In genomic region chr7:136950331-136950730, GRCh38 we compare ENCODE assay signal across 23 cellular contexts.
"Had no signal": no experiment of that assay in that cellular context is flagged by ENCODE, and none has a peak within 500 bp of the region (broad histone marks: within the 10 kb centered on the region; RNA-seq: fewer than 3 reads in every experiment).

No MANE protein-coding gene starts in this region.

- H3K4me1 Mint-ChIP-seq: T-cell had no signal

- H3K27me3 ChIP-seq: MG63, SJCRH30 had no signal

- H3K27me3 Mint-ChIP-seq: T-cell had no signal

- ATAC-seq: Panc1, PC-3, Right ventricle myocardium inferior, T-cell had no signal

- H3K4me3 Mint-ChIP-seq: T-cell had no signal

- H3K9me3 ChIP-seq: MG63, SJCRH30, SK-N-SH had no signal

- H3K9ac ChIP-seq: SK-N-SH had no signal

- H3K27ac ChIP-seq: HL-60, SJCRH30 had no signal

- H3K4me2 ChIP-seq: SK-N-SH had no signal

- H3K36me3 ChIP-seq: MG63, SJCRH30 had no signal

- H3K4me3 ChIP-seq: MG63, SJCRH30 had no signal

- H3K27ac Mint-ChIP-seq: T-cell had no signal

- DNase-seq: KBM-7, MG63, NCI-H1092, NCI-H1105 treated with DMSO at 0.1 percent for 48 hours, NCI-H1417 treated with DMSO at 0.1 percent for 48 hours, NCI-H146, NCI-H1694 treated with DMSO at 0.1 percent for 48 hours, NCI-H1930, NCI-H2081, NCI-H2107, NCI-H2227 treated with DMSO at 0.1 percent for 48 hours, NCI-H524 treated with DMSO at 0.1 percent for 48 hours, NCI-H69, NCI-H774, PC-3, SHP77 treated with DMSO at 0.1 percent for 48 hours, SJCRH30, SK-N-SH, SW 1271, T-cell had no signal

- H3K4me1 ChIP-seq: SJCRH30 had no signal

- H3K36me3 Mint-ChIP-seq: T-cell had no signal
